In genomic region chrX:154444001-154444754, GRCh38 we compare ENCODE assay signal across 8 cellular contexts. TPM values are rescaled to one million over a fixed set of nuclear protein-coding genes. Genes with fewer than 3 reads are reported as not detected.
DNase-seq lines count a peak whose midpoint lies in the region; ATAC-seq and TF ChIP-seq lines count a peak whose summit lies in the region.

Gene FAM50A (plus strand): TSS chrX:154444141. CDS start chrX:154444236, 95 bp downstream.

- peak within 1 kb of the TSS; percentile 56 for H3K4me3 ChIP-seq in AG09309 (ENCODE audit: control insufficient read depth, low read depth, low read length)
- H3K4me3 ChIP-seq in NT2/D1 (ENCODE audit: insufficient read length, low read depth), result peak within 1 kb of the TSS; percentile 28
- H3K4me3 ChIP-seq in muscle layer of duodenum (ENCODE audit: low read depth in 1 of 2, low read length in 2 of 2), result peak within 1 kb of the TSS; percentile 57 to 63

- H3K27ac ChIP-seq in muscle layer of duodenum (ENCODE audit: low read length), result no peak within 1 kb of the TSS

- H3K9me3 ChIP-seq in NT2/D1 (ENCODE audit: insufficient read depth, low read length) (no peaks in the 10 kb centered on the region), muscle layer of duodenum (ENCODE audit: control insufficient read depth in 1 of 2, low read length in 2 of 2) (no peaks in the 10 kb centered on the region)

- H3K27me3 ChIP-seq in NT2/D1 (ENCODE audit: insufficient read depth, insufficient read length) (no peaks in the 10 kb centered on the region), muscle layer of duodenum (ENCODE audit: low read depth, low read length) (no peaks in the 10 kb centered on the region)

- no peak for DNase-seq in AG09309 (ENCODE audit: low read depth)
- DNase-seq in NT2/D1 (ENCODE audit: low read depth, low spot score), result no peak
- DNase-seq in activated T-cell treated with anti-CD3 and anti-CD28 coated beads, Interleukin-2, amount 50 U/mL, for 48 hours, result peak; percentile 74 to 82
- DNase-seq in stimulated activated naive CD4-positive, alpha-beta T cell treated with Interleukin-2 at 50 U/mL for 16 hours (lab: John Stamatoyannopoulos, UW), result peak; percentile 67

- peak; percentile 74 for ATAC-seq in GM18909 (IDR thresholded peaks at IDR 0.05; ENCODE audit: poor library complexity, unreplicated experiment)
- peak; percentile 69 for ATAC-seq in HG03196 (IDR thresholded peaks at IDR 0.05; ENCODE audit: unreplicated experiment)
- ATAC-seq in esophagus mucosa, result peak; percentile 66

- TF ChIP-seq CTCF in AG09309 (IDR thresholded peaks at IDR 0.05; ENCODE audit: control insufficient read depth, insufficient read depth, low read depth, low read length, missing control alignments), result no peak

- H3K4me1 ChIP-seq in NT2/D1 (ENCODE audit: insufficient read depth, insufficient read length), result no peaks in the 10 kb centered on the region
- H3K4me1 ChIP-seq in muscle layer of duodenum (ENCODE audit: control insufficient read depth in 1 of 2, insufficient read depth in 2 of 2, low read length in 2 of 2), result peaks cover 0 to 20% of the 10 kb centered on the region in 2 donors

- H3K36me3 ChIP-seq in NT2/D1 (ENCODE audit: insufficient read depth, insufficient read length, low read length), result peaks cover 58% of the 10 kb centered on the region
- peaks cover 0 to 38% of the 10 kb centered on the region in 2 donors for H3K36me3 ChIP-seq in muscle layer of duodenum (ENCODE audit: control insufficient read depth in 1 of 2, insufficient read depth in 2 of 2, low read length in 2 of 2)

- H3K9ac ChIP-seq in NT2/D1 (ENCODE audit: insufficient read length, low read depth), result peak within 1 kb of the TSS; percentile 80

RNA-seq across cellular contexts. Expression of gene FAM50A, which starts in this region (rescaled TPM):
- total RNA-seq in esophagus mucosa, result 17.9 TPM

Comparison
In these comparisons a context has a peak if more than half of its experiments do, and no peak if none do; other contexts are left out.
1. DNase-seq: peak in activated T-cell treated with anti-CD3 and anti-CD28 coated beads, Interleukin-2, amount 50 U/mL, for 48 hours (2 of 2) and stimulated activated naive CD4-positive, alpha-beta T cell treated with Interleukin-2 at 50 U/mL for 16 hours (single experiment); none in AG09309 (single experiment) and NT2/D1 (single experiment).
2. Peak in every context shown above with its lines, with median percentiles within 50 percentile points of each other: H3K4me3 ChIP-seq and ATAC-seq.